ENCODE assay signal across 21 cellular contexts in the genomic region with DNA sequence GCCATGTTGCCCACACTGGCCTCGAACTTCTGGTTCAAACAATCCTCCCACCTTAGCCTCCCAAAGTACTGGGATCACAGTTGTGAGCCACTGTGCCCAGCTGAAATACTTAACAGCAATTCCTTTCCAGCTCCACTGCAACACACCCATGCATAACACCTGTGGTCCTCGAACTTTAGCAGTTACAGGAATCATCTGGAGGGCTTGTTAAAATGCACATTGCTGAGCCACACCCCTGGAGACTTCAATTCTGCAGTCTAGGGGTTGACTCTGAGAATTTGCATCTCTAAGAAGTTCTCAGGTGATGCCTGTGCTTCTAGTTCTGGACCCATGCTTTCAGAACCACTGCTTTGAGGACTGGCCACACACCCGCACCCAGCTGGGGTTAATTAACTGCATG. TPM values are rescaled to one million over a fixed set of nuclear protein-coding genes. Genes with fewer than 3 reads are reported as not detected.
DNase-seq lines count a peak whose midpoint lies in the region; ATAC-seq, FAIRE-seq and TF ChIP-seq lines count a peak whose summit lies in the region.
"Had no signal": no experiment of that assay in that cellular context is flagged by ENCODE, and none has a peak within 500 bp of the region (broad histone marks: within the 10 kb centered on the region; RNA-seq: fewer than 3 reads in every experiment).

No MANE protein-coding gene starts in this region.

- peaks cover 15% of the 10 kb centered on the region for H3K79me1 ChIP-seq in trophoblast cell (ENCODE audit: low read length)

- H3K4me1 ChIP-seq in CD8-positive, alpha-beta memory T cell (ENCODE audit: insufficient read depth, low read length), result peaks cover 19% of the 10 kb centered on the region
- H3K4me1 ChIP-seq in trophoblast cell (ENCODE audit: control insufficient read depth in 1 of 2, insufficient read depth in 2 of 2, low read length in 2 of 2), result peaks cover 5 to 9% of the 10 kb centered on the region in 2 experiments

- no peak for TF ChIP-seq POLR2A in H54 (IDR thresholded peaks at IDR 0.05; ENCODE audit: low read depth, low read length)

- H3K9me3 Mint-ChIP-seq in CD8-positive, alpha-beta memory T cell, result no peaks in the 10 kb centered on the region
- H3K9me3 Mint-ChIP-seq in WTC11 (peaks cover 12% of the 10 kb centered on the region), immature natural killer cell (no peaks in the 10 kb centered on the region)
- no peaks in the 10 kb centered on the region for H3K9me3 Mint-ChIP-seq in activated naive CD8-positive, alpha-beta T cell treated with anti-CD3 and anti-CD28 coated beads for 36 hours
- H3K9me3 Mint-ChIP-seq: CD8-positive, alpha-beta T cell had no signal

- peak overlapping the region in 5 of 8 donors; percentile 17 to 94 (median 66) for H3K27ac Mint-ChIP-seq in CD8-positive, alpha-beta memory T cell
- H3K27ac Mint-ChIP-seq in WTC11 (no peak overlapping the region), immature natural killer cell (peak overlapping the region in 4 of 6 donors; percentile 16 to 95 (median 42))
- H3K27ac Mint-ChIP-seq in activated naive CD8-positive, alpha-beta T cell treated with anti-CD3 and anti-CD28 coated beads for 36 hours, result no peak overlapping the region

- H2BK120ac ChIP-seq in trophoblast cell (ENCODE audit: insufficient read depth, low read length, poor library complexity), result peak overlapping the region; percentile 53

- no peaks in the 10 kb centered on the region for H3K9me3 ChIP-seq in CD8-positive, alpha-beta memory T cell (ENCODE audit: low read length)
- H3K9me3 ChIP-seq in trophoblast cell (ENCODE audit: insufficient read depth, low read depth, low read length), result no peaks in the 10 kb centered on the region
- H3K9me3 ChIP-seq: SJSA1 had no signal

- no peak overlapping the region for H2AFZ ChIP-seq in trophoblast cell (ENCODE audit: insufficient read depth, low read length, poor library complexity)

- H3K79me2 ChIP-seq in trophoblast cell (ENCODE audit: control insufficient read depth, insufficient read depth, low read length, poor library complexity), result no peaks in the 10 kb centered on the region

- CTCF ChIA-PET in CD8-positive, alpha-beta memory T cell (lab: Charles Lee), result interaction anchor here (0.9 to 2.1 kb wide), 4 partner anchors 20 to 32 kb away, joined by 3 to 7 read pairs (median 5); no protein-coding TSS in a partner anchor
- CTCF ChIA-PET in WTC11 (lab: Charles Lee), result interaction anchor here (1.5 kb wide), 1 partner anchor 212 kb away, joined by 4 read pairs; no protein-coding TSS in a partner anchor

- H3K4ac ChIP-seq in trophoblast cell (ENCODE audit: low read depth, low read length), result no peak overlapping the region

- H3K4me3 ChIP-seq in CD8-positive, alpha-beta memory T cell (ENCODE audit: low read length), result no peak overlapping the region
- no peak overlapping the region for H3K4me3 ChIP-seq in trophoblast cell (ENCODE audit: low read depth, low read length)
- H3K4me3 ChIP-seq: SJSA1 had no signal

- no peak overlapping the region for H4K8ac ChIP-seq in trophoblast cell (ENCODE audit: low read depth, low read length)

- no peak overlapping the region for H3K27ac ChIP-seq in CD8-positive, alpha-beta memory T cell (ENCODE audit: low read depth, low read length)
- no peak overlapping the region for H3K27ac ChIP-seq in trophoblast cell (ENCODE audit: low read depth, low read length)

- H3K4me1 Mint-ChIP-seq in CD8-positive, alpha-beta memory T cell, result peaks cover 29 to 34% (median 30%) of the 10 kb centered on the region in 3 donors
- H3K4me1 Mint-ChIP-seq in WTC11, result peaks cover 13% of the 10 kb centered on the region
- peaks cover 38% of the 10 kb centered on the region in 2 donors for H3K4me1 Mint-ChIP-seq in immature natural killer cell
- H3K4me1 Mint-ChIP-seq in activated naive CD8-positive, alpha-beta T cell treated with anti-CD3 and anti-CD28 coated beads for 36 hours, result peaks cover 22% of the 10 kb centered on the region

- no peak for FAIRE-seq in H54 (lab: Jason Lieb, UNC)
- FAIRE-seq: GM12891 had no signal

- POLR2A ChIA-PET in CD8-positive, alpha-beta memory T cell (lab: Charles Lee), result interaction anchor here (2.2 to 2.7 kb wide), 2 partner anchors 32 to 53 kb away, joined by 12 to 19 read pairs; a partner anchor contains a TSS
- POLR2A ChIA-PET in WTC11 (lab: Charles Lee), result interaction anchor here (0.6 to 0.7 kb wide), 2 partner anchors 71 to 210 kb away, joined by 3 to 4 read pairs; no protein-coding TSS in a partner anchor

- ATAC-seq in WTC11 (peak; percentile 24; the same call in 1 of the 2 replicates), esophagus mucosa (no peak)
- ATAC-seq: CD8-positive, alpha-beta T cell had no signal

- no peak overlapping the region for H2AK5ac ChIP-seq in trophoblast cell (ENCODE audit: low read length)

- H3K9ac ChIP-seq in trophoblast cell (ENCODE audit: low read length), result no peak overlapping the region

- H3K4me2 ChIP-seq in trophoblast cell (ENCODE audit: low read length), result no peak overlapping the region

- no peak for TF ChIP-seq CTCF in WTC11 (IDR thresholded peaks at IDR 0.05)

- H3K14ac ChIP-seq in trophoblast cell (ENCODE audit: low read length), result no peak overlapping the region

- WGBS in trophoblast cell (ENCODE audit: extremely low coverage, insufficient coverage, insufficient read length), result no CpG with 5 or more reads among the region's 3 CpGs

- no peak overlapping the region for H4K12ac ChIP-seq in trophoblast cell (ENCODE audit: low read depth, low read length)

- H3K23ac ChIP-seq in trophoblast cell (ENCODE audit: low read length), result no peak overlapping the region

- no peaks in the 10 kb centered on the region for H3K36me3 Mint-ChIP-seq in CD8-positive, alpha-beta memory T cell
- peaks cover 3% of the 10 kb centered on the region; the same call in 1 of the 2 replicates for H3K36me3 Mint-ChIP-seq in WTC11
- H3K36me3 Mint-ChIP-seq in immature natural killer cell, result no peaks in the 10 kb centered on the region
- no peaks in the 10 kb centered on the region for H3K36me3 Mint-ChIP-seq in activated naive CD8-positive, alpha-beta T cell treated with anti-CD3 and anti-CD28 coated beads for 36 hours
- H3K36me3 Mint-ChIP-seq: CD8-positive, alpha-beta T cell had no signal

- no peaks in the 10 kb centered on the region for H3K36me3 ChIP-seq in CD8-positive, alpha-beta memory T cell (ENCODE audit: insufficient read depth, low read length)
- H3K36me3 ChIP-seq in trophoblast cell (ENCODE audit: control insufficient read depth in 1 of 2, insufficient read depth in 2 of 2, low read length in 2 of 2), result no peaks in the 10 kb centered on the region
- H3K36me3 ChIP-seq: SJSA1 had no signal

- peak overlapping the region in 1 of 7 donors; percentile 23 for H3K4me3 Mint-ChIP-seq in CD8-positive, alpha-beta memory T cell
- no peak overlapping the region for H3K4me3 Mint-ChIP-seq in WTC11
- H3K4me3 Mint-ChIP-seq in immature natural killer cell, result peak overlapping the region in 2 of 5 donors; percentile 5 to 50
- H3K4me3 Mint-ChIP-seq in activated naive CD8-positive, alpha-beta T cell treated with anti-CD3 and anti-CD28 coated beads for 36 hours, result no peak overlapping the region

- H4K91ac ChIP-seq in trophoblast cell (ENCODE audit: low read depth, low read length), result peak overlapping the region; percentile 43

- no peaks in the 10 kb centered on the region for H3K27me3 Mint-ChIP-seq in CD8-positive, alpha-beta memory T cell
- no peaks in the 10 kb centered on the region for H3K27me3 Mint-ChIP-seq in WTC11 (ENCODE audit: low read depth)
- peaks cover 3 to 7% (median 5%) of the 10 kb centered on the region in 3 donors for H3K27me3 Mint-ChIP-seq in immature natural killer cell (ENCODE audit: low read depth in 3 of 3)
- H3K27me3 Mint-ChIP-seq in activated naive CD8-positive, alpha-beta T cell treated with anti-CD3 and anti-CD28 coated beads for 36 hours, result no peaks in the 10 kb centered on the region

- no peaks in the 10 kb centered on the region for H3K27me3 ChIP-seq in CD8-positive, alpha-beta memory T cell (ENCODE audit: insufficient read depth, low read length, poor library complexity, severe bottlenecking)
- H3K27me3 ChIP-seq in trophoblast cell (ENCODE audit: insufficient read depth, low read length), result no peaks in the 10 kb centered on the region
- H3K27me3 ChIP-seq: SJSA1 had no signal

- DNase-seq in CD8-positive, alpha-beta memory T cell, result no peak
- DNase-seq in WTC11 (ENCODE audit: low spot score), result no peak
- no peak for DNase-seq in immature natural killer cell
- no peak for DNase-seq in trophoblast cell
- DNase-seq in activated naive CD8-positive, alpha-beta T cell treated with anti-CD3 and anti-CD28 coated beads for 36 hours, result no peak
- no peak for DNase-seq in H54 (ENCODE audit: insufficient read length, low spot score)
- DNase-seq: Calu3; CD8-positive, alpha-beta T cell; DMS153; HCEC 1CT; KBM-7; NCI-H1092 treated with DMSO at 0.1 percent for 48 hours; NCI-H1436 treated with DMSO at 0.1 percent for 48 hours; NCI-H1930; NCI-H345; NCI-H524; NCI-H774; NK-92 treated with Interleukin-12 subunit alpha and Interleukin-12 subunit beta, amount 100 ng/mL, for 24 hours had no signal

- no peak overlapping the region for H2BK5ac ChIP-seq in trophoblast cell (ENCODE audit: low read depth, low read length, poor library complexity)

- peak overlapping the region; percentile 96 for H2BK12ac ChIP-seq in trophoblast cell (ENCODE audit: low read length)

- no peak overlapping the region for H3K18ac ChIP-seq in trophoblast cell (ENCODE audit: low read length)

TF ChIP-seq in WTC11, 78 proteins besides CTCF, POLR2A, EP300 and RAD21:
- TF ChIP-seq ESRRA (CRISPR knock-in tag; IDR thresholded peaks at IDR 0.05; ENCODE audit: borderline replicate concordance) (no peak), ZNF138 (CRISPR knock-in tag; conservative IDR thresholded peaks at IDR 0.05) (no peak)
- TF ChIP-seq, protein P1, sequence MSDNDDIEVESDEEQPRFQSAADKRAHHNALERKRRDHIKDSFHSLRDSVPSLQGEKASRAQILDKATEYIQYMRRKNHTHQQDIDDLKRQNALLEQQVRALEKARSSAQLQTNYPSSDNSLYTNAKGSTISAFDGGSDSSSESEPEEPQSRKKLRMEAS (CRISPR knock-in tag; IDR thresholded peaks at IDR 0.05), result no peak

RNA-seq across cellular contexts. Expression of a gene that starts 53.1 kb away (rescaled TPM):
- total RNA-seq in CD8-positive, alpha-beta memory T cell, result 10 to 100 TPM; 15.0 to 15.2 TPM
- 37.0 TPM for polyA plus RNA-seq in CD8-positive, alpha-beta memory T cell
- total RNA-seq in WTC11 (2021), result 12.8 to 15.5 TPM (median 13.5 TPM) in 3 replicates
- polyA plus RNA-seq in immature natural killer cell, result 10 to 100 TPM; 22.9 to 32.5 (median 27.6) TPM
- 59.8 and 60.3 TPM in 2 replicates for polyA plus RNA-seq in trophoblast cell (2013)
- 22.4 TPM for total RNA-seq in esophagus mucosa
- 1 to 10 TPM; 7.7 to 8.0 TPM for total RNA-seq in activated naive CD8-positive, alpha-beta T cell treated with anti-CD3 and anti-CD28 coated beads for 36 hours

Comparison
In these comparisons a context has a peak if more than half of its experiments do, and no peak if none do; other contexts are left out.
1. H3K27ac Mint-ChIP-seq: peak in CD8-positive, alpha-beta memory T cell (5 of 8) and immature natural killer cell (4 of 6); none in WTC11 (single experiment) and activated naive CD8-positive, alpha-beta T cell treated with anti-CD3 and anti-CD28 coated beads for 36 hours (single experiment).